In the genomic region with DNA sequence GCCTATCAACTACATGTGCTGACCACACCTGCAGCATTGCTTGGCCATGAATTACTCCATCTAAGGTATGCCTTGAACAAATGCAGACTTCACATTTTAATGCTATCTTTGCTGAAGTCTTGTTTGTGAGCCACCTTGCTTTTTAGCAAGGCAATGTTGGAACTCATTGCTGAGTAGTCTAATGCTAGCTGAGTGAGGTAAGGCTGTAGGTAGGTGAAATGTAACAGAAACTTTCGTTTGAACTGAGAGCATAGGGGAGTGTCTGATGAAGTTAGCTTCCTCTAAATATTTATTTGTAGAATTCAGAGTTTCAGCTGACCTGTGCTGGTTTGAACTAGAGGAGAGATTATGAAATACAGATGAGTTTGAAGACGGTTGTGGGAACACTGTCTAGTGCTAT, we compare ENCODE assay signal across 3 cellular contexts.
TF ChIP-seq lines count a peak whose summit lies in the region.

No MANE protein-coding gene starts in this region.

TF ChIP-seq in IMR-90, 13 proteins besides CTCF, POLR2A, EP300 and RAD21:
- TF ChIP-seq, protein P1, sequence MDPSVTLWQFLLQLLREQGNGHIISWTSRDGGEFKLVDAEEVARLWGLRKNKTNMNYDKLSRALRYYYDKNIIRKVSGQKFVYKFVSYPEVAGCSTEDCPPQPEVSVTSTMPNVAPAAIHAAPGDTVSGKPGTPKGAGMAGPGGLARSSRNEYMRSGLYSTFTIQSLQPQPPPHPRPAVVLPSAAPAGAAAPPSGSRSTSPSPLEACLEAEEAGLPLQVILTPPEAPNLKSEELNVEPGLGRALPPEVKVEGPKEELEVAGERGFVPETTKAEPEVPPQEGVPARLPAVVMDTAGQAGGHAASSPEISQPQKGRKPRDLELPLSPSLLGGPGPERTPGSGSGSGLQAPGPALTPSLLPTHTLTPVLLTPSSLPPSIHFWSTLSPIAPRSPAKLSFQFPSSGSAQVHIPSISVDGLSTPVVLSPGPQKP (IDR thresholded peaks at IDR 0.05; ENCODE audit: borderline replicate concordance, low read depth, low read length) = no peak
- TF ChIP-seq CHD1 (IDR thresholded peaks at IDR 0.05; ENCODE audit: low read depth, low read length) (no peak), MAZ (IDR thresholded peaks at IDR 0.05; ENCODE audit: borderline replicate concordance, low read depth, low read length) (no peak), NFE2L2 (IDR thresholded peaks at IDR 0.05; ENCODE audit: low read depth, low read length) (no peak), MXI1 (IDR thresholded peaks at IDR 0.05; ENCODE audit: borderline replicate concordance, low read depth, low read length) (no peak), MAFK (IDR thresholded peaks at IDR 0.05; ENCODE audit: low read depth, low read length) (no peak), RCOR1 (IDR thresholded peaks at IDR 0.05; ENCODE audit: insufficient replicate concordance, low read length) (no peak), BHLHE40 (IDR thresholded peaks at IDR 0.05; ENCODE audit: low read depth, low read length) (no peak), CEBPB (IDR thresholded peaks at IDR 0.05; ENCODE audit: low read depth, low read length) (no peak), RFX5 (IDR thresholded peaks at IDR 0.05; ENCODE audit: low read depth, low read length) (no peak), FOS (IDR thresholded peaks at IDR 0.05; ENCODE audit: low read depth, low read length) (no peak), SMC3 (IDR thresholded peaks at IDR 0.05; ENCODE audit: low read depth, low read length) (no peak)
- TF ChIP-seq, protein P2, sequence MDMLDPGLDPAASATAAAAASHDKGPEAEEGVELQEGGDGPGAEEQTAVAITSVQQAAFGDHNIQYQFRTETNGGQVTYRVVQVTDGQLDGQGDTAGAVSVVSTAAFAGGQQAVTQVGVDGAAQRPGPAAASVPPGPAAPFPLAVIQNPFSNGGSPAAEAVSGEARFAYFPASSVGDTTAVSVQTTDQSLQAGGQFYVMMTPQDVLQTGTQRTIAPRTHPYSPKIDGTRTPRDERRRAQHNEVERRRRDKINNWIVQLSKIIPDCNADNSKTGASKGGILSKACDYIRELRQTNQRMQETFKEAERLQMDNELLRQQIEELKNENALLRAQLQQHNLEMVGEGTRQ (IDR thresholded peaks at IDR 0.05; ENCODE audit: low read depth, low read length) = no peak
TF ChIP-seq in IMR-90: peak in this region for 0.

TF ChIP-seq in GM12878, 131 proteins besides CTCF, POLR2A, EP300 and RAD21:
- TF ChIP-seq BCL11A (IDR thresholded peaks at IDR 0.05; ENCODE audit: low read depth, low read length) = no peak
- TF ChIP-seq CEBPB (IDR thresholded peaks at IDR 0.05; ENCODE audit: borderline replicate concordance in 1 of 2, low read depth in 2 of 2, low read length in 2 of 2) = no peak
- no peak for TF ChIP-seq DPF2 (IDR thresholded peaks at IDR 0.05)
- no peak for TF ChIP-seq MTA2 (IDR thresholded peaks at IDR 0.05; ENCODE audit: low read depth)
- no peak for TF ChIP-seq NFYA (IDR thresholded peaks at IDR 0.05; ENCODE audit: borderline replicate concordance, low read depth, low read length)
- no peak for TF ChIP-seq NR2C2 (IDR thresholded peaks at IDR 0.05; ENCODE audit: borderline replicate concordance, control insufficient read depth, insufficient read length, low read depth)

TF ChIP-seq in GM23338, 12 proteins besides CTCF, POLR2A, EP300 and RAD21:
- TF ChIP-seq ZNF114 (CRISPR knock-in tag; IDR thresholded peaks at IDR 0.05) (no peak), REST (IDR thresholded peaks at IDR 0.05; ENCODE audit: unreplicated experiment) (no peak), ZNF331 (CRISPR knock-in tag; IDR thresholded peaks at IDR 0.05; ENCODE audit: low read depth) (no peak), STAT1 (IDR thresholded peaks at IDR 0.05; ENCODE audit: unreplicated experiment) (no peak), CREB1 (CRISPR knock-in tag; IDR thresholded peaks at IDR 0.05; ENCODE audit: low read depth) (no peak), EZH2phosphoT487 (IDR thresholded peaks at IDR 0.05; ENCODE audit: unreplicated experiment) (no peak), POLR2AphosphoS5 (IDR thresholded peaks at IDR 0.05; ENCODE audit: low read depth) (no peak), EZH2 (IDR thresholded peaks at IDR 0.05; ENCODE audit: low read depth, unreplicated experiment) (no peak), ZNF462 (CRISPR knock-in tag; IDR thresholded peaks at IDR 0.05) (no peak), JUNB (IDR thresholded peaks at IDR 0.05; ENCODE audit: unreplicated experiment) (no peak), ETS1 (IDR thresholded peaks at IDR 0.05) (no peak), NANOG (IDR thresholded peaks at IDR 0.05; ENCODE audit: borderline replicate concordance) (no peak)
